Comparison of ENCODE assay signal across 1 cellular context in the genomic region with DNA sequence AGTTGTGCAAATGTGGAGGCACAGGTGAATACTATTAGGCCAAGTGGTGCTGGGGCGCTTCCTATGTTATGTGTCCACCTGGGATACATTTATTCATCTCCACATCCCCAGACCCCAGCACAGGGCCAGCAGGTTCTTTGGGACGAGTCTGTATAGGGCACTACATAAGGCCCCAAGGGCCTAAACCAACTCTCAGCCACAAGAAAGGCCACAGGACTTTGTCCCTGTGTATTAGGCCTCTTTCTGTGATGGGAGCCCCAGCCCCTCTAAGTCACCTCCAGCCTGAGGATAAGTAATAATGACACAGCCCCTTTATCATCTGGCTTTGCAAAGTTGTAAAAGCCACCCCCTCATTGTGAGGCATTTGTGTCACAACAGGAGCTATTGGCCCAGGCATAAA.
TF ChIP-seq lines count a peak whose summit lies in the region.

No MANE protein-coding gene starts in this region.

TF ChIP-seq in IMR-90, 13 proteins besides CTCF, POLR2A, EP300 and RAD21 (continued from another document):
- TF ChIP-seq, protein P1, sequence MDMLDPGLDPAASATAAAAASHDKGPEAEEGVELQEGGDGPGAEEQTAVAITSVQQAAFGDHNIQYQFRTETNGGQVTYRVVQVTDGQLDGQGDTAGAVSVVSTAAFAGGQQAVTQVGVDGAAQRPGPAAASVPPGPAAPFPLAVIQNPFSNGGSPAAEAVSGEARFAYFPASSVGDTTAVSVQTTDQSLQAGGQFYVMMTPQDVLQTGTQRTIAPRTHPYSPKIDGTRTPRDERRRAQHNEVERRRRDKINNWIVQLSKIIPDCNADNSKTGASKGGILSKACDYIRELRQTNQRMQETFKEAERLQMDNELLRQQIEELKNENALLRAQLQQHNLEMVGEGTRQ (IDR thresholded peaks at IDR 0.05; ENCODE audit: low read depth, low read length), result no peak
